Comparison of ENCODE assay signal across 8 cellular contexts in the genomic region with DNA sequence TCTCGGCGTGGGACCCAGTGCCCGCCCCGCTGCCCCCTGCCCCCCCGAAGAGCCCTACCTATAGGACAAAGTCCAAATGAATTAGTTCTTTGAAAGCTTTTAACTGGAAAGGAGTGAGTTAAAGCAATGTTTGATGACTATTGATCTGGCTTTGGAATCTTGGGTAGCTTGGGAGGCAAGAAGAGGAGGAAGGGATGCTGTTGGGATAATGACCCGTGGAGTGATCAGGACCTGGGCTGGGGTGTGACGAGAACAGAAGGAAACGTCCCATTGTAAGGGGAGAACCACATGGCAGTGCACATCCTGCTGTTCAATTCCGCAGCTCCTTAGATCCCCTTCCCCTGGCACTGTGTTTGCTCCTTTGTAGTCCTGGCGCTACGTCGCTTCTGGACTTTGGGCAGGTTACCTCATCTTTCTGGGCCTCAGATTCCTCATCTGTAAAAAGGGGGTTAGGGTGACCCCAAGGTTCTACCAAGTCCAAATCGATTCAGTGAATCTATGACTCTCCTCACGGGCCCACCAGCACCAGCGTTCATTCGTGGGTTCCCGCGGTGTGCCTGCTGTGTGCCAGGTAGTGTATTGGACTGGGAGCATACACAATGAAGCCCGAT. TPM values are rescaled to one million over a fixed set of nuclear protein-coding genes. Genes with fewer than 3 reads are reported as not detected.
DNase-seq lines count a peak whose midpoint lies in the region; ATAC-seq and TF ChIP-seq lines count a peak whose summit lies in the region.

No MANE protein-coding gene starts in this region.

- H3K9me3 Mint-ChIP-seq in CD4-positive, alpha-beta T cell: no peaks in the 10 kb centered on the region

- no peak for TF ChIP-seq POLR2A in NB4 (IDR thresholded peaks at IDR 0.05; ENCODE audit: extremely low read depth, insufficient read length)

- H3K9ac ChIP-seq in mammary epithelial cell (ENCODE audit: insufficient read depth, low read length): no peak overlapping the region

- H3K27me3 Mint-ChIP-seq in CD4-positive, alpha-beta T cell: no peaks in the 10 kb centered on the region

- peak overlapping the region; percentile 60 for H3K27ac ChIP-seq in CD4-positive, alpha-beta T cell (ENCODE audit: low read depth, low read length)
- H3K27ac ChIP-seq in mammary epithelial cell (ENCODE audit: insufficient read depth, low read depth, low read length) (no peak overlapping the region), lung (ENCODE audit: low read depth in 1 of 2, low read length in 1 of 2) (peak overlapping the region; percentile 94 to 99), thoracic aorta (peak overlapping the region; percentile 94 to 97)

- peak overlapping the region; percentile 21 for H3K4me3 ChIP-seq in NB4 (ENCODE audit: low read depth, low read length)
- peak overlapping the region; percentile 86 to 88 (median 86) for H3K4me3 ChIP-seq in mammary epithelial cell (replicated peaks in 1 of 3; ENCODE audit: insufficient read depth in 1 of 3, low read depth in 2 of 3, low read length in 3 of 3)
- peak overlapping the region; percentile 89 for H3K4me3 ChIP-seq in lung
- peak overlapping the region; percentile 95 for H3K4me3 ChIP-seq in thoracic aorta

- no peaks in the 10 kb centered on the region for H3K9me3 ChIP-seq in CD4-positive, alpha-beta T cell (ENCODE audit: control insufficient read depth, low read length)
- H3K9me3 ChIP-seq in mammary epithelial cell (replicated peaks; ENCODE audit: insufficient read depth, low read length) (no peaks in the 10 kb centered on the region), lung (ENCODE audit: control insufficient read depth in 2 of 2, insufficient read depth in 1 of 2, low read length in 1 of 2) (no peaks in the 10 kb centered on the region), thoracic aorta (no peaks in the 10 kb centered on the region)

- no peaks in the 10 kb centered on the region for H3K27me3 ChIP-seq in CD4-positive, alpha-beta T cell (ENCODE audit: control insufficient read depth, insufficient read depth, low read length)
- no peaks in the 10 kb centered on the region for H3K27me3 ChIP-seq in mammary epithelial cell (ENCODE audit: insufficient read depth, low read length)
- H3K27me3 ChIP-seq in lung (ENCODE audit: control insufficient read depth, insufficient read depth): no peaks in the 10 kb centered on the region
- no peaks in the 10 kb centered on the region for H3K27me3 ChIP-seq in thoracic aorta (replicated peaks; ENCODE audit: insufficient read depth)

- peak overlapping the region; percentile 94 for H3K4me3 Mint-ChIP-seq in CD4-positive, alpha-beta T cell

- H2AFZ ChIP-seq in mammary epithelial cell (ENCODE audit: low read depth, low read length): peak overlapping the region; percentile 99

- no peaks in the 10 kb centered on the region for H3K36me3 ChIP-seq in mammary epithelial cell (ENCODE audit: insufficient read depth, low read length)
- no peaks in the 10 kb centered on the region for H3K36me3 ChIP-seq in lung (ENCODE audit: control insufficient read depth in 2 of 2, insufficient read depth in 2 of 2, low read length in 2 of 2)
- no peaks in the 10 kb centered on the region for H3K36me3 ChIP-seq in thoracic aorta

- intact Hi-C loops in CD4-positive, alpha-beta T cell (cut with DNase I, micrococcal nuclease): loop anchor here (1.0 to 10.0 kb wide), 9 partner anchors 92 to 1405 kb away; a partner anchor contains a TSS
- intact Hi-C loops in mammary epithelial cell (cut with micrococcal nuclease): loop anchor here (1.0 to 10.0 kb wide), 3 partner anchors 64 to 168 kb away; no protein-coding TSS in a partner anchor

- TF ChIP-seq CTCF in CD4-positive, alpha-beta T cell (IDR thresholded peaks at IDR 0.05): no peak
- TF ChIP-seq CTCF in NB4 (IDR thresholded peaks at IDR 0.05; ENCODE audit: low read depth, low read length) (no peak), mammary epithelial cell (conservative IDR thresholded peaks at IDR 0.05 in 1 of 2, IDR thresholded peaks at IDR 0.05 in 1 of 2; ENCODE audit: extremely low read depth in 1 of 2, insufficient read depth in 1 of 2, low read depth in 1 of 2, low read length in 2 of 2) (no peak), lung (IDR thresholded peaks at IDR 0.05; ENCODE audit: control extremely low read depth, extremely low read depth) (no peak), thoracic aorta (IDR thresholded peaks at IDR 0.05) (no peak)

- BruUV-seq in mammary epithelial cell (replicated peaks; lab: Mats Ljungman, UMichigan): TSS peak; percentile 38

- dilution Hi-C loops in mammary epithelial cell (cut with HindIII; ENCODE audit: low sequenced_read_pairs): no loop called here

- H3K4me1 ChIP-seq in mammary epithelial cell (ENCODE audit: insufficient read depth, low read length) (peaks cover 16% of the 10 kb centered on the region), lung (ENCODE audit: control insufficient read depth in 2 of 2, insufficient read depth in 2 of 2, low read length in 2 of 2) (peaks cover 2 to 16% of the 10 kb centered on the region in 2 donors), thoracic aorta (ENCODE audit: control insufficient read depth in 1 of 2, low read depth in 2 of 2) (peaks cover 27 to 41% of the 10 kb centered on the region in 2 donors)

- peaks cover 54% of the 10 kb centered on the region for H3K4me1 Mint-ChIP-seq in CD4-positive, alpha-beta T cell (ENCODE audit: low read depth)

- no peak for ATAC-seq in CD4-positive, alpha-beta T cell (ENCODE audit: poor library complexity)
- ATAC-seq in lung (ENCODE audit: insufficient read depth, low FRiP score) (no peak), thoracic aorta (ENCODE audit: insufficient number of reproducible peaks, low FRiP score, low read depth) (no peak)

- no peaks in the 10 kb centered on the region for H4K20me1 ChIP-seq in mammary epithelial cell (ENCODE audit: insufficient read depth, low read length)

- peak overlapping the region; percentile 98 for H3K4me2 ChIP-seq in mammary epithelial cell (ENCODE audit: insufficient read depth, low read depth, low read length)

- DNase-seq in CD4-positive, alpha-beta T cell: peak in 1 of 10 experiments; percentile 0
- DNase-seq in NB4 (ENCODE audit: low read depth): peak; percentile 23
- DNase-seq in mammary epithelial cell: no peak
- DNase-seq in lung (ENCODE audit: low spot score): no peak
- DNase-seq in thoracic aorta (ENCODE audit: low spot score): no peak
- DNase-seq in NCI-H1092 (lab: John Stamatoyannopoulos, UW): no peak
- no peak for DNase-seq in SK-N-DZ (ENCODE audit: low spot score)
- DNase-seq in NCI-H2029 treated with DMSO at 0.1 percent for 48 hours (lab: John Stamatoyannopoulos, UW): no peak

- in situ Hi-C loops in mammary epithelial cell (cut with MboI; ENCODE audit: low sequenced_read_pairs in 2 of 2): no loop called here

- peaks cover 4% of the 10 kb centered on the region for H3K36me3 Mint-ChIP-seq in CD4-positive, alpha-beta T cell (ENCODE audit: low read depth)

- peak overlapping the region; percentile 96 for H3K27ac Mint-ChIP-seq in CD4-positive, alpha-beta T cell

- POLR2A ChIA-PET in CD4-positive, alpha-beta T cell (lab: Charles Lee): interaction anchor here (0.8 to 3.8 kb wide), 12 partner anchors 9 to 1327 kb away, joined by 3 to 49 read pairs (median 10); a partner anchor contains a TSS

- H3K79me2 ChIP-seq in mammary epithelial cell (ENCODE audit: insufficient read depth, low read length): peaks cover 35% of the 10 kb centered on the region

- CTCF ChIA-PET in CD4-positive, alpha-beta T cell (lab: Charles Lee): interaction anchor here (0.8 to 2.5 kb wide), 14 partner anchors 9 to 1313 kb away, joined by 3 to 23 read pairs (median 4); a partner anchor contains a TSS
- CTCF ChIA-PET in mammary epithelial cell (lab: Charles Lee; ENCODE audit: low non-redundant PET): interaction anchor here (0.6 to 1.2 kb wide), 2 partner anchors 150 to 164 kb away, joined by 5 to 11 read pairs; no protein-coding TSS in a partner anchor

- WGBS in mammary epithelial cell (ENCODE audit: low coverage, missing lambda C conversion rate): 78% methylated on average over 10 of the region's 19 CpGs
- 53 to 61% methylated on average over 19 of the region's 19 CpGs for WGBS in lung, 2 donors

RNA-seq across cellular contexts. Expression of a gene that starts 0.9 kb away (rescaled TPM):
- 10 to 100 TPM; 12.5 to 13.3 TPM for total RNA-seq in CD4-positive, alpha-beta T cell
- total RNA-seq in mammary epithelial cell (10 to 100 TPM; 18.5 to 21.1 TPM), lung (10 to 100 TPM; 23.4 to 37.9 TPM), thoracic aorta (10 to 100 TPM; 16.2 to 31.5 TPM)
- polyA plus RNA-seq in mammary epithelial cell (6.6 TPM), lung (1 to 10 TPM; 8.4 to 9.0 TPM)
- polyA minus RNA-seq in mammary epithelial cell: 22.0 TPM
- polyA plus RNA-seq in SK-N-DZ (2014; cell fraction: cytosol; rRNA removed): 16.2 and 16.8 TPM in 2 replicates
- 10.5 and 13.3 TPM in 2 replicates for polyA plus RNA-seq in SK-N-DZ (2014; cell fraction: nucleus; rRNA removed)

RNA-seq across cellular contexts. Expression of a gene that starts 59.1 kb away (rescaled TPM):
- total RNA-seq in CD4-positive, alpha-beta T cell: not detected
- total RNA-seq in mammary epithelial cell (not detected), lung (1 to 10 TPM; 1.1 to 2.3 TPM), thoracic aorta (10 to 100 TPM; 10.7 to 25.5 TPM)
- polyA plus RNA-seq in mammary epithelial cell (not detected), lung (under 1 TPM; 0.08 to 0.21 TPM)
- polyA minus RNA-seq in mammary epithelial cell: not detected
- not detected in 2 replicates for polyA plus RNA-seq in SK-N-DZ (2014; cell fraction: cytosol; rRNA removed)
- not detected in 2 replicates for polyA plus RNA-seq in SK-N-DZ (2014; cell fraction: nucleus; rRNA removed)

Comparison
In these comparisons a context has a peak if more than half of its experiments do, and no peak if none do; other contexts are left out.
1. H3K4me3 ChIP-seq: peak in every context shown above with its lines; median percentile 95 in thoracic aorta; 89 in lung; 86 in mammary epithelial cell; 21 in NB4.